ENCODE assay signal across 1 cellular context in the genomic region with DNA sequence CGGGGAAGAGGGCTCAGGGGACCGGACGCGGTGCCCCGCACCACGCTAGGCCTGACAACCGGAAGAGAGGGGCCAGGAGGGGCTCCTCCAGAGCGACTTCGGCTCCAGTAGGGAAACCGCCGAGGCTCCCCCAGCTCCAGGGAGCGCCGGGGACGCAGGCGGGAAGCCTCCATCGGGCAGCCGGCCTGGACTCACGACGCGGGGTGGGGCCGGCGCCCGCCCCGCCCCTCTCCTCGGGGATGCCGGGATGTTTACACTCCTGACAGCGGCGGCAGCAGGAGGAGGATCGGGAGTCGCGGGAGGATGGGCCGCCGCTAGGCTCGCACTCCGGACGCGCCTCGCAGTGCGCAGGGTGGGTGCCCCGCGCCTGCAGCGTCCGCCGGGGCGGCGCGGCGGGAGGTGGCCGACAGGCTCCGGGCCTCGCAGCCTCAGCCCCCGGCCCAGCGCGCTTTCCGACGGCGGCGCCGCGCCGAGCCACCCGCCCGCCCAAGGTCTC.
TF ChIP-seq lines count a peak whose summit lies in the region.

Gene NEK7 (plus strand): TSS at position 254 of the 496 bp plus-strand sequence. CDS start 75,583 bp downstream, outside the sequence.

TF ChIP-seq in IMR-90, 13 proteins besides CTCF, POLR2A, EP300 and RAD21 (continued from another document):
- no peak for TF ChIP-seq CEBPB (IDR thresholded peaks at IDR 0.05; ENCODE audit: low read depth, low read length)
TF ChIP-seq in IMR-90: peak in this region for 4.
